In the genomic region with DNA sequence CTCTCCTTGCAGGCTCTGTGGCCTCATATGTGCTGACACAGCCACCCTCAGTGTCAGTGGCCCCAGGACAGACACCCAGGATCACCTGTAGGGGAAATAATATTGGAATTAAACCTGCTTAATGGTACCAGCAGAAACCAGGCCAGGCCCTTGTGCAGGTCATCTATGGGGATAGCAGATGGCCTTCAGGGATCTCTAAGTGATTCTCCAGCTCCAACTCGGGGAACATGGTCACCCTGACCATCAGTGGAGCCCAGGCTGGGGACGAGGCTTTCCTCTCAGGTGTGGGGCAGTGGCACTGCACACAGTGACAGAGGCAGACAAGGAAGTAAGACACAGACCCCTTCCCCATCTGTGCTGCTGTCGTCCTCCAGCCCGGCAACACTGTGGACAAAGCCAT, we compare ENCODE assay signal across 22 cellular contexts. TPM values are rescaled to one million over a fixed set of nuclear protein-coding genes. Genes with fewer than 3 reads are reported as not detected.
A peak's percentile ranks its signal among the peaks of the same experiment; 100 is the strongest.
DNase-seq lines count a peak whose midpoint lies in the region; ATAC-seq, FAIRE-seq and TF ChIP-seq lines count a peak whose summit lies in the region.
"Had no signal": no experiment of that assay in that cellular context is flagged by ENCODE, and none has a peak within 500 bp of the region (broad histone marks: within the 10 kb centered on the region; RNA-seq: fewer than 3 reads in every experiment).

No MANE protein-coding gene starts in this region.

- BruUV-seq in K562 (replicated peaks; lab: Mats Ljungman, UMichigan): no TSS peak

- DNase-seq in Karpas-422: peak; percentile 12
- no peak for DNase-seq in K562 (ENCODE audit: extremely low read depth in 1 of 4, low spot score in 3 of 4)
- DNase-seq in stimulated activated CD4-positive, alpha-beta T cell treated with anti-CD3 and anti-CD28 coated beads, Interleukin-4, amount 100 ng/mL, for 24 hours: no peak
- no peak for DNase-seq in stimulated activated CD8-positive, alpha-beta memory T cell treated with anti-CD3 and anti-CD28 coated beads, Interleukin-4, amount 100 ng/mL, for 48 hours
- DNase-seq: Calu3; CD4-positive, alpha-beta memory T cell; COR-L47; DMS53; DMS79 treated with DMSO at 0.1 percent for 48 hours; GM23248 had no signal

- intact Hi-C loops in K562 (cut with micrococcal nuclease): no loop called here

- H4K20me1 ChIP-seq in BLaER1 (no peaks in the 10 kb centered on the region), Karpas-422 (ENCODE audit: insufficient read depth, low read depth, low read length) (no peaks in the 10 kb centered on the region), K562 (replicated peaks; ENCODE audit: control insufficient read depth, insufficient read depth, low read length) (peaks cover 18% of the 10 kb centered on the region)
- H4K20me1 ChIP-seq in BLaER1 treated with 17β-estradiol and CSF1 and Interleukin-3, amounts not matched to agents 10 nM and 100 nM: no peaks in the 10 kb centered on the region

- H3K9me3 ChIP-seq in BLaER1 (no peaks in the 10 kb centered on the region), Karpas-422 (ENCODE audit: low read length) (no peaks in the 10 kb centered on the region), K562 (replicated peaks; ENCODE audit: control insufficient read depth, insufficient read depth, low read depth, low read length) (no peaks in the 10 kb centered on the region)
- H3K9me3 ChIP-seq in BLaER1 treated with 17β-estradiol and CSF1 and Interleukin-3, amounts not matched to agents 10 nM and 100 nM (replicated peaks in 1 of 11): no peaks in the 10 kb centered on the region

- H3K79me2 ChIP-seq in Karpas-422 (ENCODE audit: low read length) (no peaks in the 10 kb centered on the region), K562 (ENCODE audit: control insufficient read depth, insufficient read depth, low read length) (no peaks in the 10 kb centered on the region)

- no peak for TF ChIP-seq POLR2A in K562 (conservative IDR thresholded peaks at IDR 0.05)

- POLR2A ChIA-PET in K562 (lab: Yijun Ruan, JAX): interaction anchor here (0.5 to 3.5 kb wide), 10 partner anchors 10 to 247 kb away, joined by 3 to 24 read pairs (median 4); no protein-coding TSS in a partner anchor

- WGBS in K562 (ENCODE audit: insufficient coverage, low coverage, missing lambda C conversion rate): under 1% methylated on average over 4 of the region's 4 CpGs

- no peak overlapping the region for H3K9ac ChIP-seq in BLaER1
- H3K9ac ChIP-seq in BLaER1 treated with 17β-estradiol and CSF1 and Interleukin-3, amounts not matched to agents 10 nM and 100 nM: no peak overlapping the region
- H3K9ac ChIP-seq in Karpas-422 (ENCODE audit: low read length): peak overlapping the region; percentile 18; the same call in 1 of the 2 replicates
- peak overlapping the region in 1 of 2 experiments; percentile 11; a peak in 2 of 4 replicates for H3K9ac ChIP-seq in K562 (ENCODE audit: insufficient read depth in 1 of 2, low read depth in 2 of 2, low read length in 2 of 2)
- H3K9ac ChIP-seq: GM23248 had no signal

- peak overlapping the region; percentile 60; the same call in 1 of the 2 replicates for H3K4me2 ChIP-seq in BLaER1
- peak overlapping the region in 7 of 11 experiments; percentile 24 to 69 (median 61); a peak in 10 of 22 replicates for H3K4me2 ChIP-seq in BLaER1 treated with 17β-estradiol and CSF1 and Interleukin-3, amounts not matched to agents 10 nM and 100 nM
- no peak overlapping the region for H3K4me2 ChIP-seq in Karpas-422 (ENCODE audit: low read depth, low read length, poor library complexity, severe bottlenecking)
- H3K4me2 ChIP-seq in K562 (ENCODE audit: insufficient read depth, low read length): no peak overlapping the region

- H3K4me1 ChIP-seq in BLaER1 (peaks cover 55% of the 10 kb centered on the region), Karpas-422 (ENCODE audit: low read length) (peaks cover 12% of the 10 kb centered on the region), K562 (replicated peaks in 1 of 2; ENCODE audit: control insufficient read depth in 2 of 2, insufficient read depth in 2 of 2, low read length in 2 of 2) (peaks cover 0 to 3% of the 10 kb centered on the region in 2 experiments; a peak in 1 of 5 replicates)
- peaks cover 23 to 54% (median 46%) of the 10 kb centered on the region in 10 experiments for H3K4me1 ChIP-seq in BLaER1 treated with 17β-estradiol and CSF1 and Interleukin-3, amounts not matched to agents 10 nM and 100 nM

- H3K9me2 ChIP-seq in Karpas-422 (replicated peaks; ENCODE audit: insufficient read depth, low read length): no peaks in the 10 kb centered on the region

- H3K27ac ChIP-seq in BLaER1 (no peak overlapping the region), Karpas-422 (ENCODE audit: low read length) (no peak overlapping the region), K562 (ENCODE audit: extremely low read depth, low read depth, low read length) (no peak overlapping the region)
- H3K27ac ChIP-seq in BLaER1 treated with 17β-estradiol and CSF1 and Interleukin-3, amounts not matched to agents 10 nM and 100 nM: no peak overlapping the region
- H3K27ac ChIP-seq: GM23248 had no signal

- H3K4me3 ChIP-seq in BLaER1: no peak overlapping the region
- no peak overlapping the region for H3K4me3 ChIP-seq in BLaER1 treated with 17β-estradiol and CSF1 and Interleukin-3, amounts not matched to agents 10 nM and 100 nM
- no peak overlapping the region for H3K4me3 ChIP-seq in Karpas-422 (ENCODE audit: low read length)
- no peak overlapping the region for H3K4me3 ChIP-seq in K562
- H3K4me3 ChIP-seq: GM23248 had no signal

- H3K36me3 ChIP-seq in BLaER1 (no peaks in the 10 kb centered on the region), Karpas-422 (ENCODE audit: insufficient read depth, low read length) (no peaks in the 10 kb centered on the region), K562 (ENCODE audit: control insufficient read depth, insufficient read depth, low read length) (no peaks in the 10 kb centered on the region)
- H3K36me3 ChIP-seq in BLaER1 treated with 17β-estradiol and CSF1 and Interleukin-3, amounts not matched to agents 10 nM and 100 nM: no peaks in the 10 kb centered on the region

- ATAC-seq in K562 (no peak; the same call in 2 of the 3 replicates), HG03139 (IDR thresholded peaks at IDR 0.05; ENCODE audit: unreplicated experiment) (no peak), GM21528 (IDR thresholded peaks at IDR 0.05; ENCODE audit: low FRiP score, unreplicated experiment) (no peak)
- ATAC-seq: HCT116 had no signal

- H3K27me3 ChIP-seq in BLaER1 (no peaks in the 10 kb centered on the region), Karpas-422 (ENCODE audit: low read length) (no peaks in the 10 kb centered on the region), K562 (ENCODE audit: control insufficient read depth in 2 of 2, insufficient read depth in 2 of 2, low read length in 2 of 2) (peaks cover 32 to 57% of the 10 kb centered on the region in 2 experiments)
- no peaks in the 10 kb centered on the region for H3K27me3 ChIP-seq in BLaER1 treated with 17β-estradiol and CSF1 and Interleukin-3, amounts not matched to agents 10 nM and 100 nM

- H3K9me1 ChIP-seq in K562 (ENCODE audit: control insufficient read depth, insufficient read depth, low read length): peaks cover 4% of the 10 kb centered on the region

- FAIRE-seq in K562 (lab: Jason Lieb, UNC): no peak
- FAIRE-seq: G401.6, GM12892, H1 had no signal

- no peak for TF ChIP-seq CTCF in K562 (IDR thresholded peaks at IDR 0.05 in 2 of 3, conservative IDR thresholded peaks at IDR 0.05 in 1 of 3; ENCODE audit: insufficient read depth in 2 of 3, low read depth in 1 of 3, low read length in 3 of 3)

- TF ChIP-seq EP300 in K562 (IDR thresholded peaks at IDR 0.05; ENCODE audit: low read length): no peak

- in situ Hi-C loops in K562 (cut with MboI): no loop called here

- TF ChIP-seq RAD21 in K562 (CRISPR knock-in tag; conservative IDR thresholded peaks at IDR 0.05 in 1 of 2, IDR thresholded peaks at IDR 0.05 in 1 of 2): no peak

- no peak overlapping the region for H2AFZ ChIP-seq in Karpas-422 (ENCODE audit: low read length)
- no peak overlapping the region for H2AFZ ChIP-seq in K562 (ENCODE audit: low read depth, low read length)
- H2AFZ ChIP-seq: GM23248 had no signal

- CTCF ChIA-PET in K562 (lab: Yijun Ruan, JAX; ENCODE audit: low intra/inter-chr PET ratio): interaction anchor here (1.3 kb wide), 1 partner anchor 223 kb away, joined by 3 read pairs; no protein-coding TSS in a partner anchor

RNA-seq across cellular contexts. Expression of gene GGTLC2, which starts 16.9 kb away (rescaled TPM):
- total RNA-seq in Karpas-422 (2014; rRNA removed; shearing (Covaris generic); ENCODE audit: low replicate concordance): not detected in 2 replicates
- not detected in 2 replicates for total RNA-seq in K562 (2011; cell fraction: chromatin; rRNA removed; ENCODE audit: low replicate concordance)
- not detected in 2 replicates for total RNA-seq in K562 (2011; cell fraction: nucleolus; rRNA removed)
- total RNA-seq in K562 (2011; cell fraction: nucleoplasm; rRNA removed): not detected in 2 replicates
- total RNA-seq in K562 (2014; rRNA removed) (not detected in 2 replicates), K562 (2014; rRNA removed; fragmentation: Illumina TruSeq; extraction: Trizol) (not detected in 2 replicates), K562 (2015; rRNA removed; fragmentation: Illumina TruSeq; extraction: Trizol) (not detected in 2 replicates), K562 (2021) (not detected in 2 replicates)
- polyA plus RNA-seq in K562 (2011; rRNA removed) (not detected in 2 replicates), K562 (2014; fragmentation: Illumina TruSeq; extraction: Trizol) (not detected in 2 replicates), K562 (2014; fragmentation: Nextera tagmentation; extraction: Ambion mirVana) (not detected), K562 (2014; rRNA removed) (not detected in 2 replicates)
- polyA plus RNA-seq in K562 (2011; cell fraction: cytosol; rRNA removed): not detected in 2 replicates
- not detected in 2 replicates for polyA plus RNA-seq in K562 (2011; cell fraction: nucleus; rRNA removed)
- not detected in 2 replicates for polyA plus RNA-seq in K562 (2012)
- polyA minus RNA-seq in K562 (2011; rRNA and poly(A)+ RNA removed): not detected in 2 replicates
- not detected in 2 replicates for polyA minus RNA-seq in K562 (2011; cell fraction: cytosol; rRNA and poly(A)+ RNA removed)
- polyA minus RNA-seq in K562 (2011; cell fraction: nucleus; rRNA and poly(A)+ RNA removed): not detected in 2 replicates
- total RNA-seq: A172; A673; Calu3; CD4-positive, alpha-beta memory T cell; GM23248; H1; H7 had no signal
- polyA plus RNA-seq: BJ; CD4-positive, alpha-beta memory T cell; GM23248; H1 had no signal

Comparison
In these comparisons a context has a peak if more than half of its experiments do, and no peak if none do; other contexts are left out.
1. H3K4me2 ChIP-seq: peak in BLaER1 (single experiment) and BLaER1 treated with 17β-estradiol and CSF1 and Interleukin-3, amounts not matched to agents 10 nM and 100 nM (7 of 11); none in Karpas-422 (single experiment) and K562 (single experiment).